Comparison of ENCODE assay signal across 1 cellular context in genomic region chr11:115929618-115930129, GRCh38.
TF ChIP-seq lines count a peak whose summit lies in the region.

No MANE protein-coding gene starts in this region.

TF ChIP-seq in GM12878, 131 proteins besides CTCF, POLR2A, EP300 and RAD21 (continued from another document and continues in another):
- no peak for TF ChIP-seq CUX1 (IDR thresholded peaks at IDR 0.05; ENCODE audit: insufficient replicate concordance, low read depth, low read length)
- no peak for TF ChIP-seq SREBF1 (IDR thresholded peaks at IDR 0.05; ENCODE audit: low read length)
- no peak for TF ChIP-seq RELA (IDR thresholded peaks at IDR 0.05; ENCODE audit: borderline replicate concordance, partially characterized antibody)
- TF ChIP-seq RCOR1 (conservative IDR thresholded peaks at IDR 0.05; ENCODE audit: low read depth, low read length): no peak
- TF ChIP-seq SMAD1 (IDR thresholded peaks at IDR 0.05; ENCODE audit: low read depth, partially characterized antibody): no peak
- no peak for TF ChIP-seq PAX8 (IDR thresholded peaks at IDR 0.05)
- no peak for TF ChIP-seq RUNX3 (IDR thresholded peaks at IDR 0.05; ENCODE audit: low read length)
- TF ChIP-seq MTA2 (IDR thresholded peaks at IDR 0.05; ENCODE audit: low read depth): peak; percentile 72
- TF ChIP-seq FOXK2 (IDR thresholded peaks at IDR 0.05): no peak
- no peak for TF ChIP-seq RFX5 (IDR thresholded peaks at IDR 0.05; ENCODE audit: low read depth, low read length)
- no peak for TF ChIP-seq MYC (IDR thresholded peaks at IDR 0.05; ENCODE audit: insufficient read depth, insufficient read length, insufficient replicate concordance, low read length, severe bottlenecking)
- TF ChIP-seq BCL11A (IDR thresholded peaks at IDR 0.05; ENCODE audit: low read depth, low read length): peak; percentile 75
- no peak for TF ChIP-seq SIN3A (IDR thresholded peaks at IDR 0.05; ENCODE audit: low read depth, low read length)
- no peak for TF ChIP-seq SREBF2 (IDR thresholded peaks at IDR 0.05; ENCODE audit: low read length)
- TF ChIP-seq POLR2AphosphoS2 (IDR thresholded peaks at IDR 0.05; ENCODE audit: low read depth, low read length): no peak
- peak; percentile 25; the same call in 1 of the 2 replicates for TF ChIP-seq SPI1 (IDR thresholded peaks at IDR 0.05; ENCODE audit: borderline replicate concordance, insufficient read depth, low read depth, low read length)
- TF ChIP-seq SMC3 (IDR thresholded peaks at IDR 0.05; ENCODE audit: borderline replicate concordance, low read length): peak; percentile 19; the same call in 1 of the 2 replicates
- TF ChIP-seq PKNOX1 (IDR thresholded peaks at IDR 0.05): 0 out of 2 replicates have a peak, but pooled peaks have one; percentile 6
- TF ChIP-seq USF2 (IDR thresholded peaks at IDR 0.05; ENCODE audit: borderline replicate concordance, low read depth, low read length): no peak
- TF ChIP-seq ZNF24 (IDR thresholded peaks at IDR 0.05): no peak
- TF ChIP-seq EGR1 (IDR thresholded peaks at IDR 0.05; ENCODE audit: borderline replicate concordance in 1 of 2, low read depth in 2 of 2, low read length in 2 of 2): no peak
- peak; percentile 51 for TF ChIP-seq JUNB (IDR thresholded peaks at IDR 0.05)
- TF ChIP-seq KLF5 (IDR thresholded peaks at IDR 0.05; ENCODE audit: partially characterized antibody): no peak
- TF ChIP-seq CBFB (IDR thresholded peaks at IDR 0.05; ENCODE audit: low read depth): no peak
- TF ChIP-seq PAX5 (IDR thresholded peaks at IDR 0.05; ENCODE audit: borderline replicate concordance, low read depth, low read length): peak; percentile 85
- TF ChIP-seq REST (IDR thresholded peaks at IDR 0.05; ENCODE audit: low read depth, low read length): no peak
- TF ChIP-seq ETV6 (conservative IDR thresholded peaks at IDR 0.05 in 1 of 2, IDR thresholded peaks at IDR 0.05 in 1 of 2; ENCODE audit: borderline replicate concordance in 1 of 2, low read depth in 1 of 2): no peak; a peak in 1 of 4 replicates
- TF ChIP-seq BCL3 (IDR thresholded peaks at IDR 0.05; ENCODE audit: borderline replicate concordance, insufficient read depth, low read depth, low read length, poor library complexity, severe bottlenecking): no peak
- TF ChIP-seq E2F4 (IDR thresholded peaks at IDR 0.05; ENCODE audit: low read depth, low read length): no peak
- no peak for TF ChIP-seq PML (IDR thresholded peaks at IDR 0.05; ENCODE audit: low read length)
- TF ChIP-seq ELK1 (IDR thresholded peaks at IDR 0.05; ENCODE audit: low read depth, low read length): no peak
- TF ChIP-seq TBL1XR1 (IDR thresholded peaks at IDR 0.05; ENCODE audit: low read depth, low read length): no peak
- no peak for TF ChIP-seq MEF2A (IDR thresholded peaks at IDR 0.05; ENCODE audit: insufficient read depth, low read depth, low read length)
- TF ChIP-seq ZNF207 (IDR thresholded peaks at IDR 0.05; ENCODE audit: borderline replicate concordance): no peak
- TF ChIP-seq POU2F2 (IDR thresholded peaks at IDR 0.05; ENCODE audit: borderline replicate concordance, low read depth, low read length): peak; percentile 15; the same call in 1 of the 3 replicates
- TF ChIP-seq CREM (IDR thresholded peaks at IDR 0.05; ENCODE audit: low read depth): peak; percentile 65
- peak; percentile 84 for TF ChIP-seq ATF7 (IDR thresholded peaks at IDR 0.05; ENCODE audit: low read depth)
- TF ChIP-seq NR2C2 (IDR thresholded peaks at IDR 0.05; ENCODE audit: borderline replicate concordance, control insufficient read depth, insufficient read length, low read depth): no peak
- no peak for TF ChIP-seq RB1 (IDR thresholded peaks at IDR 0.05; ENCODE audit: borderline replicate concordance)
- TF ChIP-seq RELB (IDR thresholded peaks at IDR 0.05; ENCODE audit: low read depth): peak; percentile 86
- peak; percentile 59 for TF ChIP-seq SKIL (IDR thresholded peaks at IDR 0.05; ENCODE audit: low read depth, poor library complexity, severe bottlenecking)
